Comparison of ENCODE assay signal across 14 cellular contexts in genomic region chr4:83266689-83267088, GRCh38. TPM values are rescaled to one million over a fixed set of nuclear protein-coding genes. Genes with fewer than 3 reads are reported as not detected.
DNase-seq lines count a peak whose midpoint lies in the region; ATAC-seq and TF ChIP-seq lines count a peak whose summit lies in the region.
"Had no signal": no experiment of that assay in that cellular context is flagged by ENCODE, and none has a peak within 500 bp of the region (broad histone marks: within the 10 kb centered on the region; RNA-seq: fewer than 3 reads in every experiment).

No MANE protein-coding gene starts in this region.

- no peaks in the 10 kb centered on the region for H3K79me2 ChIP-seq in osteoblast (ENCODE audit: insufficient read depth, low read length)

- H3K36me3 ChIP-seq in osteoblast (ENCODE audit: insufficient read depth, low read length), result no peaks in the 10 kb centered on the region
- H3K36me3 ChIP-seq: MG63 had no signal

- H3K27me3 ChIP-seq in osteoblast (ENCODE audit: insufficient read depth, low read length), result no peaks in the 10 kb centered on the region
- H3K27me3 ChIP-seq: MG63 had no signal

- peak overlapping the region; percentile 39 for H3K4me2 ChIP-seq in osteoblast (ENCODE audit: insufficient read depth, low read length)

- TF ChIP-seq CTCF in RWPE1 (conservative IDR thresholded peaks at IDR 0.05; ENCODE audit: low read depth) (no peak), osteoblast (IDR thresholded peaks at IDR 0.05; ENCODE audit: extremely low read depth, low read depth, low read length) (no peak)

- no peaks in the 10 kb centered on the region for H4K20me1 ChIP-seq in osteoblast (ENCODE audit: insufficient read depth, low read length)

- POLR2A ChIA-PET in RWPE1 (lab: Yijun Ruan, JAX; ENCODE audit: low non-redundant PET), result no interaction called here

- peak overlapping the region; percentile 88 for H3K27ac ChIP-seq in RWPE1
- H3K27ac ChIP-seq in osteoblast (ENCODE audit: low read depth, low read length), result peak overlapping the region; percentile 85
- H3K27ac ChIP-seq: lower lobe of right lung had no signal

- no peaks in the 10 kb centered on the region for H3K9me3 ChIP-seq in osteoblast (ENCODE audit: low read depth, low read length)
- H3K9me3 ChIP-seq: lower lobe of right lung, MG63 had no signal

- ATAC-seq in HG02852 (IDR thresholded peaks at IDR 0.05; ENCODE audit: unreplicated experiment), result peak; percentile 41

- H3K4me3 ChIP-seq in osteoblast (ENCODE audit: insufficient read depth, low read length), result no peak overlapping the region
- H3K4me3 ChIP-seq: lower lobe of right lung, MG63 had no signal

- CTCF ChIA-PET in RWPE1 (lab: Yijun Ruan, JAX), result interaction anchor here (0.6 to 0.7 kb wide), 4 partner anchors 16 to 404 kb away, joined by 3 to 6 read pairs (median 4); no protein-coding TSS in a partner anchor

- H3K4me1 ChIP-seq in osteoblast (ENCODE audit: insufficient read depth, low read length), result peaks cover 37% of the 10 kb centered on the region
- H3K4me1 ChIP-seq: lower lobe of right lung had no signal

- no peak overlapping the region for H2AFZ ChIP-seq in osteoblast (ENCODE audit: low read length)

- DNase-seq in SIG-M5 treated with dmso at 0.1 percent for 504 hours (lab: John Stamatoyannopoulos, UW; ENCODE audit: unreplicated experiment) (peak; percentile 34), SIG-M5 (lab: John Stamatoyannopoulos, UW) (no peak), RWPE1 (ENCODE audit: low spot score) (no peak), osteoblast (ENCODE audit: insufficient read length, low spot score, missing footprints) (peak; percentile 18), NCI-H146 treated with DMSO at 0.1 percent for 48 hours (lab: John Stamatoyannopoulos, UW; ENCODE audit: unreplicated experiment) (no peak), NCI-H2107 treated with DMSO at 0.1 percent for 48 hours (lab: John Stamatoyannopoulos, UW; ENCODE audit: unreplicated experiment) (no peak)
- no peak for DNase-seq in stimulated activated CD8-positive, alpha-beta memory T cell treated with anti-CD3 and anti-CD28 coated beads, Interleukin-4, amount 100 ng/mL, for 48 hours
- DNase-seq: activated CD8-positive, alpha-beta memory T cell treated with anti-CD3 and anti-CD28 coated beads for 24 hours; effector memory CD4-positive, alpha-beta T cell; H9; lower lobe of right lung; NCI-H69 had no signal

RNA-seq across cellular contexts. Expression of gene COQ2, which starts 17.9 kb away (rescaled TPM):
- 14.1 and 17.1 TPM in 2 replicates for total RNA-seq in osteoblast

Comparison
In these comparisons a context has a peak if more than half of its experiments do, and no peak if none do; other contexts are left out.
1. DNase-seq: peak in SIG-M5 treated with dmso at 0.1 percent for 504 hours (single experiment) and osteoblast (single experiment); none in SIG-M5 (single experiment), RWPE1 (single experiment), NCI-H146 treated with DMSO at 0.1 percent for 48 hours (single experiment), stimulated activated CD8-positive, alpha-beta memory T cell treated with anti-CD3 and anti-CD28 coated beads, Interleukin-4, amount 100 ng/mL, for 48 hours (single experiment) and NCI-H2107 treated with DMSO at 0.1 percent for 48 hours (single experiment).